Comparison of ENCODE assay signal across 1 cellular context in genomic region chr20:44117296-44118184, GRCh38.
TF ChIP-seq lines count a peak whose summit lies in the region.

No MANE protein-coding gene starts in this region.

TF ChIP-seq in IMR-90, 13 proteins besides CTCF, POLR2A, EP300 and RAD21:
- TF ChIP-seq MAFK (IDR thresholded peaks at IDR 0.05; ENCODE audit: low read depth, low read length): no peak
- TF ChIP-seq RCOR1 (IDR thresholded peaks at IDR 0.05; ENCODE audit: insufficient replicate concordance, low read length): no peak
- TF ChIP-seq RFX5 (IDR thresholded peaks at IDR 0.05; ENCODE audit: low read depth, low read length): no peak
- TF ChIP-seq, protein P1, sequence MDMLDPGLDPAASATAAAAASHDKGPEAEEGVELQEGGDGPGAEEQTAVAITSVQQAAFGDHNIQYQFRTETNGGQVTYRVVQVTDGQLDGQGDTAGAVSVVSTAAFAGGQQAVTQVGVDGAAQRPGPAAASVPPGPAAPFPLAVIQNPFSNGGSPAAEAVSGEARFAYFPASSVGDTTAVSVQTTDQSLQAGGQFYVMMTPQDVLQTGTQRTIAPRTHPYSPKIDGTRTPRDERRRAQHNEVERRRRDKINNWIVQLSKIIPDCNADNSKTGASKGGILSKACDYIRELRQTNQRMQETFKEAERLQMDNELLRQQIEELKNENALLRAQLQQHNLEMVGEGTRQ (IDR thresholded peaks at IDR 0.05; ENCODE audit: low read depth, low read length): no peak
- no peak for TF ChIP-seq NFE2L2 (IDR thresholded peaks at IDR 0.05; ENCODE audit: low read depth, low read length)
- TF ChIP-seq CEBPB (IDR thresholded peaks at IDR 0.05; ENCODE audit: low read depth, low read length): no peak
